8 cellular contexts compared by ENCODE assay signal in genomic region chr11:18013790-18014507, GRCh38. TPM values are rescaled to one million over a fixed set of nuclear protein-coding genes. Genes with fewer than 3 reads are reported as not detected.
DNase-seq lines count a peak whose midpoint lies in the region; ATAC-seq and TF ChIP-seq lines count a peak whose summit lies in the region.

No MANE protein-coding gene starts in this region.

- ATAC-seq in activated CD4-positive, alpha-beta T cell treated with anti-CD3 and anti-CD28 coated beads for 36 hours: no peak
- ATAC-seq in GM19023 (IDR thresholded peaks at IDR 0.05; ENCODE audit: unreplicated experiment): no peak

- peak; percentile 20 for DNase-seq in activated CD4-positive, alpha-beta T cell treated with anti-CD3 and anti-CD28 coated beads for 36 hours
- DNase-seq in activated CD4-positive, alpha-beta T cell treated with anti-CD3 and anti-CD28 coated beads, Interleukin-2, amount 50 U/mL, for 1 hour: no peak
- DNase-seq in SK-MEL-5 (ENCODE audit: low read depth, low spot score) (peak; percentile 19), epithelial cell of prostate (ENCODE audit: low read depth, low spot score) (no peak), ovary (peak in 4 of 5 donors; percentile 12 to 35 (median 23)), CD1c-positive myeloid dendritic cell (ENCODE audit: extremely low spot score) (no peak)
- DNase-seq in stimulated activated naive CD4-positive, alpha-beta T cell (lab: John Stamatoyannopoulos, UW): no peak

- no peaks in the 10 kb centered on the region for H3K27me3 Mint-ChIP-seq in activated CD4-positive, alpha-beta T cell treated with anti-CD3 and anti-CD28 coated beads for 36 hours

- no peak for TF ChIP-seq POLR2A in ovary (IDR thresholded peaks at IDR 0.05)

- peaks cover 39% of the 10 kb centered on the region for H3K4me1 Mint-ChIP-seq in activated CD4-positive, alpha-beta T cell treated with anti-CD3 and anti-CD28 coated beads for 36 hours

- no peaks in the 10 kb centered on the region for H3K36me3 ChIP-seq in ovary

- no peaks in the 10 kb centered on the region for H3K9me3 ChIP-seq in ovary

- no peak for TF ChIP-seq EP300 in ovary (IDR thresholded peaks at IDR 0.05)

- H3K4me3 Mint-ChIP-seq in activated CD4-positive, alpha-beta T cell treated with anti-CD3 and anti-CD28 coated beads for 36 hours: peak overlapping the region; percentile 85

- POLR2A ChIA-PET in activated CD4-positive, alpha-beta T cell treated with anti-CD3 and anti-CD28 coated beads for 36 hours (lab: Charles Lee): no interaction called here

- intact Hi-C loops in activated CD4-positive, alpha-beta T cell treated with anti-CD3 and anti-CD28 coated beads for 36 hours (cut with DNase I, micrococcal nuclease): loop anchor here (1.0 to 10.0 kb wide), 16 partner anchors 92 to 1277 kb away; partner anchors contain the start of genes C11orf58 (in 2 of the 2), SAAL1 (in 2 of the 2), SPTY2D1 (in 2 of the 2) and TSG101 (in 2 of the 2)
- intact Hi-C loops in ovary (cut with DNase I): no loop called here

- no peaks in the 10 kb centered on the region for H3K9me3 Mint-ChIP-seq in activated CD4-positive, alpha-beta T cell treated with anti-CD3 and anti-CD28 coated beads for 36 hours (ENCODE audit: low read depth)

- CTCF ChIA-PET in activated CD4-positive, alpha-beta T cell treated with anti-CD3 and anti-CD28 coated beads for 36 hours (lab: Charles Lee): interaction anchor here (1.0 to 1.6 kb wide), 4 partner anchors 17 to 92 kb away, joined by 3 to 4 read pairs (median 4); partner anchors contain the start of gene SAAL1

- peaks cover 4% of the 10 kb centered on the region for H3K4me1 ChIP-seq in ovary (ENCODE audit: insufficient read depth)

- peaks cover 6% of the 10 kb centered on the region for H3K36me3 Mint-ChIP-seq in activated CD4-positive, alpha-beta T cell treated with anti-CD3 and anti-CD28 coated beads for 36 hours (ENCODE audit: low read depth)

- peak overlapping the region; percentile 98 for H3K27ac Mint-ChIP-seq in activated CD4-positive, alpha-beta T cell treated with anti-CD3 and anti-CD28 coated beads for 36 hours

- H3K27me3 ChIP-seq in ovary: no peaks in the 10 kb centered on the region

- peak overlapping the region; percentile 61 for H3K4me3 ChIP-seq in ovary

- in situ Hi-C loops in SK-MEL-5 (cut with HindIII; ENCODE audit: low pct_unique_long_range_greater_than_20kb, low sequenced_read_pairs): no loop called here

- TF ChIP-seq CTCF in ovary (IDR thresholded peaks at IDR 0.05): no peak

- 15 to 16% (median 15%) methylated on average over 11 of the region's 11 CpGs for WGBS in ovary, 3 donors

- H3K27ac ChIP-seq in epithelial cell of prostate: peak overlapping the region; percentile 39
- peak overlapping the region in 1 of 2 donors; percentile 84 for H3K27ac ChIP-seq in ovary

RNA-seq across cellular contexts. Expression of gene SERGEF, which starts 1.1 kb away (rescaled TPM):
- total RNA-seq in activated CD4-positive, alpha-beta T cell treated with anti-CD3 and anti-CD28 coated beads for 36 hours: 10 to 100 TPM; 47.5 to 57.5 TPM
- 24.1 and 35.1 TPM in 2 replicates for total RNA-seq in SK-MEL-5 (2014; rRNA removed; shearing (Covaris generic))
- 21.9 and 24.9 TPM in 2 replicates for polyA plus RNA-seq in SK-MEL-5 (2015; cell fraction: cytosol; rRNA removed)
- polyA plus RNA-seq in SK-MEL-5 (2015; cell fraction: nucleus; rRNA removed): 27.5 and 37.5 TPM in 2 replicates
- total RNA-seq in ovary: 10 to 100 TPM; 42.0 to 76.3 (median 62.2) TPM
- 10 to 100 TPM; 47.8 to 59.7 TPM for polyA plus RNA-seq in ovary

RNA-seq across cellular contexts. Expression of gene TPH1, which starts 32.1 kb away (rescaled TPM):
- total RNA-seq in activated CD4-positive, alpha-beta T cell treated with anti-CD3 and anti-CD28 coated beads for 36 hours: under 1 TPM; 0.18 to 0.23 TPM
- 0.11 TPM in 1 of 2 replicates, not detected in the other for total RNA-seq in SK-MEL-5 (2014; rRNA removed; shearing (Covaris generic))
- 0.01 and 0.04 TPM in 2 replicates for polyA plus RNA-seq in SK-MEL-5 (2015; cell fraction: cytosol; rRNA removed)
- polyA plus RNA-seq in SK-MEL-5 (2015; cell fraction: nucleus; rRNA removed): 2.0 and 3.3 TPM in 2 replicates
- 1 to 10 TPM in 2 of 7 donors, under 1 TPM in 5; 0.36 to 1.6 (median 0.57) TPM for total RNA-seq in ovary
- 1 to 10 TPM in 1 of 2 donors, under 1 TPM in 1; 0.28 to 1.1 TPM for polyA plus RNA-seq in ovary

Comparison
In these comparisons a context has a peak if more than half of its experiments do, and no peak if none do; other contexts are left out.
1. DNase-seq: peak in activated CD4-positive, alpha-beta T cell treated with anti-CD3 and anti-CD28 coated beads for 36 hours (single experiment), SK-MEL-5 (single experiment) and ovary (4 of 5); none in activated CD4-positive, alpha-beta T cell treated with anti-CD3 and anti-CD28 coated beads, Interleukin-2, amount 50 U/mL, for 1 hour (single experiment), epithelial cell of prostate (single experiment), CD1c-positive myeloid dendritic cell (single experiment) and stimulated activated naive CD4-positive, alpha-beta T cell (0 of 6).
2. intact Hi-C loops: an anchor here in activated CD4-positive, alpha-beta T cell treated with anti-CD3 and anti-CD28 coated beads for 36 hours (1.0 to 10.0 kb wide); none called in ovary.